8 cellular contexts compared by ENCODE assay signal in the genomic region with DNA sequence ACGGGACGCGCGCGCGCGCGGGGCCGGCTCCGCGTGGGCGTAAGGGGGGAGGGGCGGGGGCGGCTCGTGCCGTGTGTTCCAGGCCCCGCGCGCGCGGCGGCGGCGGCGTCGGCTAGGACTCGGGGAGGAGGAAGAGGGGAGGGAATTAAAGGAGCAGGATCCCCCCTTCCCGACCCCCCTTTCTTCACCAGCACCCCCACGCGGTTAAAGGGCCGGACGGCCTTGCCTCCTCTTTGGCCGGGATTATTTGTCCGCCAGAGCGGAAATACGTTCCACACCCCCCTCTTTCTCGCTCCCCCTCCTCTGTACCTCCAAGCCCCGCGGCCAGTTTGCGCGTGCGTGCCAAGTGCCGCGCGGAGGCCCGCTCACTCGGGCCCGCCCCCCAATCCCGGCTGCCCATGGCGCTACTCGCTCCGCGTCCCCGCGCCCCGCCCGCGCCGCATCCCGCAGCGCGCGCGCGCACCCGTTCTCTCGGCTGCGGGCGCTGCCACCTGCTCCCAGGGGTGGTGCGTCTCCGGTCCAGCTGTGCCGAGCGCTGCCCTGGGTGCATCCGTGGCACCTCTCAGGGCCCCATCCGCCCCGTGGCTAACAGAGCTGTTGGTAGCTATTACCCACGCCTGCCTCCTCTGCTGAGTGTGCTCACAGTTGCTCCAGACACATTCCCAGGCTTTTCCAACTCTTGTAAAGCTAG. TPM values are rescaled to one million over a fixed set of nuclear protein-coding genes. Genes with fewer than 3 reads are reported as not detected.
DNase-seq lines count a peak whose midpoint lies in the region; ATAC-seq, FAIRE-seq and TF ChIP-seq lines count a peak whose summit lies in the region.

A gene with protein sequence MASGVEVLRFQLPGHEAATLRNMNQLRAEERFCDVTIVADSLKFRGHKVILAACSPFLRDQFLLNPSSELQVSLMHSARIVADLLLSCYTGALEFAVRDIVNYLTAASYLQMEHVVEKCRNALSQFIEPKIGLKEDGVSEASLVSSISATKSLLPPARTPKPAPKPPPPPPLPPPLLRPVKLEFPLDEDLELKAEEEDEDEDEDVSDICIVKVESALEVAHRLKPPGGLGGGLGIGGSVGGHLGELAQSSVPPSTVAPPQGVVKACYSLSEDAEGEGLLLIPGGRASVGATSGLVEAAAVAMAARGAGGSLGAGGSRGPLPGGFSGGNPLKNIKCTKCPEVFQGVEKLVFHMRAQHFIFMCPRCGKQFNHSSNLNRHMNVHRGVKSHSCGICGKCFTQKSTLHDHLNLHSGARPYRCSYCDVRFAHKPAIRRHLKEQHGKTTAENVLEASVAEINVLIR (minus strand): TSS at position 134 of the 691 bp plus-strand sequence. CDS start 781 bp downstream, outside the sequence.

- H3K4me1 Mint-ChIP-seq in H9, result peaks cover 27 to 43% of the 10 kb centered on the region in 2 experiments
- H3K4me1 Mint-ChIP-seq in osteocyte (ENCODE audit: unreplicated experiment), result peaks cover 21% of the 10 kb centered on the region

- no peak within 1 kb of the TSS for H2BK120ac ChIP-seq in H9 (ENCODE audit: low read depth, low read length, poor library complexity, severe bottlenecking)

- H3K23me2 ChIP-seq in H9 (ENCODE audit: insufficient read length, low read depth, low read length, poor library complexity, severe bottlenecking), result peaks cover 7% of the 10 kb centered on the region

- peak within 1 kb of the TSS; percentile 72 for H3K4me2 ChIP-seq in H9 (ENCODE audit: insufficient read depth, insufficient read length, low read length)
- H3K4me2 ChIP-seq in SU-DHL-6 (ENCODE audit: low read depth, low read length, poor library complexity, severe bottlenecking), result peak within 1 kb of the TSS; percentile 65

- TF ChIP-seq CTCF in D721Med (IDR thresholded peaks at IDR 0.05; ENCODE audit: insufficient read depth, missing control alignments) (no peak), H9 (conservative IDR thresholded peaks at IDR 0.05) (no peak), SU-DHL-6 (IDR thresholded peaks at IDR 0.05; ENCODE audit: insufficient read depth, low read length, poor library complexity, severe bottlenecking) (no peak), osteocyte (IDR thresholded peaks at IDR 0.05) (no peak), testis (IDR thresholded peaks at IDR 0.05) (no peak)

- WGBS in H9 (ENCODE audit: extremely low coverage, insufficient read length, low lambda C conversion rate), result no CpG with 5 or more reads among the region's 77 CpGs
- 0 to 1% methylated on average over 26 to 52 of the region's 77 CpGs for WGBS in testis, 2 donors

- H2BK20ac ChIP-seq in H9 (ENCODE audit: low read depth, low read length, poor library complexity, severe bottlenecking), result no peak within 1 kb of the TSS

- H3K27ac ChIP-seq in H9 (ENCODE audit: insufficient read length, low read depth, low read length) (no peak within 1 kb of the TSS), SU-DHL-6 (ENCODE audit: low read depth, low read length) (peak within 1 kb of the TSS; percentile 71), testis (peak within 1 kb of the TSS; percentile 75 to 83)

- no peak within 1 kb of the TSS for H4K8ac ChIP-seq in H9 (replicated peaks; ENCODE audit: insufficient read length, low read depth, low read length)

- H3K56ac ChIP-seq in H9 (ENCODE audit: insufficient read length, low read depth, low read length), result no peak within 1 kb of the TSS

- H2BK5ac ChIP-seq in H9 (ENCODE audit: insufficient read length, low read length), result no peak within 1 kb of the TSS

- H3K4me3 ChIP-seq in SU-DHL-6 (ENCODE audit: insufficient read depth, low read length, poor library complexity, severe bottlenecking), result peak within 1 kb of the TSS; percentile 63
- peak within 1 kb of the TSS; percentile 58 to 64 for H3K4me3 ChIP-seq in testis

- H3K14ac ChIP-seq in H9 (ENCODE audit: insufficient read depth, low read length), result peak within 1 kb of the TSS; percentile 49; the same call in 1 of the 2 replicates

- H3K4me3 Mint-ChIP-seq in H9, result peak within 1 kb of the TSS; percentile 66 to 83
- peak within 1 kb of the TSS; percentile 82 for H3K4me3 Mint-ChIP-seq in osteocyte (ENCODE audit: unreplicated experiment)

- H3K9me3 ChIP-seq in H9 (ENCODE audit: control insufficient read depth, low read depth, low read length) (no peaks in the 10 kb centered on the region), SU-DHL-6 (ENCODE audit: insufficient read depth, low read length) (no peaks in the 10 kb centered on the region), testis (no peaks in the 10 kb centered on the region)

- no peak within 1 kb of the TSS for H2BK12ac ChIP-seq in H9 (ENCODE audit: insufficient read length, low read depth, low read length)

- no peak within 1 kb of the TSS for H3K4ac ChIP-seq in H9 (ENCODE audit: low read depth, low read length)

- H2AFZ ChIP-seq in H9 (ENCODE audit: low read length) (no peak within 1 kb of the TSS), SU-DHL-6 (ENCODE audit: low read depth, low read length, severe bottlenecking) (peak within 1 kb of the TSS; percentile 81)

- no peaks in the 10 kb centered on the region for H3K9me2 ChIP-seq in SU-DHL-6 (replicated peaks; ENCODE audit: insufficient read depth, low read length)

- H4K20me1 ChIP-seq in H9 (ENCODE audit: control insufficient read depth, insufficient read depth, insufficient read length), result no peaks in the 10 kb centered on the region
- no peaks in the 10 kb centered on the region for H4K20me1 ChIP-seq in SU-DHL-6 (ENCODE audit: low read depth, low read length)

- peak; percentile 85 for ATAC-seq in Right ventricle myocardium inferior

- no peak within 1 kb of the TSS for H4K91ac ChIP-seq in H9 (ENCODE audit: insufficient read length, low read depth, low read length)

- peak within 1 kb of the TSS; percentile 35 to 80 (median 70); a peak in 6 of 7 replicates for H3K27ac Mint-ChIP-seq in H9
- peak within 1 kb of the TSS; percentile 90 for H3K27ac Mint-ChIP-seq in osteocyte (ENCODE audit: unreplicated experiment)

- no peak for FAIRE-seq in D721Med (lab: Jason Lieb, UNC)

- peaks cover 6 to 11% (median 11%) of the 10 kb centered on the region in 3 experiments for H3K36me3 Mint-ChIP-seq in H9 (ENCODE audit: insufficient read depth in 1 of 3, low read depth in 3 of 3)
- H3K36me3 Mint-ChIP-seq in osteocyte (ENCODE audit: unreplicated experiment), result peaks cover 1% of the 10 kb centered on the region

- peaks cover 49% of the 10 kb centered on the region for H3F3A ChIP-seq in SU-DHL-6 (ENCODE audit: insufficient read depth)

- intact Hi-C loops in Right ventricle myocardium inferior (cut with DNase I) (loop anchor here (1.0 to 5.0 kb wide), 2 partner anchors 55 to 282 kb away; a partner anchor contains a TSS), testis (cut with DNase I; ENCODE audit: low total_unique reads) (no loop called here)

- peak within 1 kb of the TSS; percentile 41 for H3K18ac ChIP-seq in H9 (ENCODE audit: insufficient read length, low read depth, low read length)

- H3K9ac ChIP-seq in H9 (ENCODE audit: extremely low read depth, insufficient read length, low read length) (peak within 1 kb of the TSS; percentile 17), SU-DHL-6 (ENCODE audit: low read length) (peak within 1 kb of the TSS; percentile 63)

- no peak within 1 kb of the TSS for H3T11ph ChIP-seq in H9 (ENCODE audit: low read length)

- H3K9me3 Mint-ChIP-seq in H9, result no peaks in the 10 kb centered on the region; a peak in 1 of 5 replicates
- H3K9me3 Mint-ChIP-seq in osteocyte (ENCODE audit: unreplicated experiment), result no peaks in the 10 kb centered on the region

- H2AK5ac ChIP-seq in H9 (ENCODE audit: insufficient read length, low read length), result no peak within 1 kb of the TSS

- DNase-seq in D721Med (ENCODE audit: insufficient read length, low spot score), result peak; percentile 89
- peak; percentile 94 for DNase-seq in H9
- DNase-seq in NCI-H1417 (lab: John Stamatoyannopoulos, UW), result peak; percentile 91 to 99 (median 97)
- DNase-seq in activated naive CD8-positive, alpha-beta T cell treated with anti-CD3 and anti-CD28 coated beads, Interleukin-2, amount 50 U/mL, for 16 hours (ENCODE audit: low read depth, low spot score), result peak; percentile 67
- peak; percentile 93 for DNase-seq in Right ventricle myocardium inferior (ENCODE audit: missing footprints)
- DNase-seq in osteocyte (ENCODE audit: extremely low spot score, unreplicated experiment), result peak; percentile 98
- peak; percentile 94 for DNase-seq in testis

- no peak within 1 kb of the TSS for H3K23ac ChIP-seq in H9 (ENCODE audit: insufficient read length, low read depth, low read length)

- H3K27me3 ChIP-seq in H9 (ENCODE audit: insufficient read depth, low read length) (no peaks in the 10 kb centered on the region), SU-DHL-6 (ENCODE audit: low read length) (0 out of 2 replicates have a peak, but pooled peaks cover 3% of the 10 kb centered on the region), testis (no peaks in the 10 kb centered on the region)

- no peak within 1 kb of the TSS for H4K5ac ChIP-seq in H9 (ENCODE audit: insufficient read length, low read depth, low read length)

- H3K79me2 ChIP-seq in H9 (ENCODE audit: insufficient read depth, low read length) (no peaks in the 10 kb centered on the region), SU-DHL-6 (ENCODE audit: insufficient read depth, low read length) (no peaks in the 10 kb centered on the region; the same call in 1 of the 2 replicates)

- no peaks in the 10 kb centered on the region; the same call in 1 of the 2 replicates for H3K27me3 Mint-ChIP-seq in H9 (ENCODE audit: low read depth)
- H3K27me3 Mint-ChIP-seq in osteocyte (ENCODE audit: unreplicated experiment), result peaks cover 4% of the 10 kb centered on the region

- no peak for TF ChIP-seq POLR2A in testis (IDR thresholded peaks at IDR 0.05)

- H3K4me1 ChIP-seq in H9 (ENCODE audit: insufficient read depth, low read length) (no peaks in the 10 kb centered on the region; the same call in 1 of the 2 replicates), testis (peaks cover 49% of the 10 kb centered on the region)

- H3K79me1 ChIP-seq in H9 (ENCODE audit: insufficient read depth, low read depth, low read length, poor library complexity, severe bottlenecking), result no peaks in the 10 kb centered on the region

- H2BK15ac ChIP-seq in H9 (ENCODE audit: low read depth, low read length), result no peak within 1 kb of the TSS

- H3K36me3 ChIP-seq in SU-DHL-6 (ENCODE audit: low read length) (no peaks in the 10 kb centered on the region), testis (ENCODE audit: low read depth, missing control alignments) (no peaks in the 10 kb centered on the region)

RNA-seq across cellular contexts. Expression of the gene that starts here (rescaled TPM):
- 31.0 and 32.7 TPM in 2 replicates for total RNA-seq in H9 (2021)
- 3.2 TPM for total RNA-seq in Right ventricle myocardium inferior
- total RNA-seq in osteocyte, result 8.3 and 8.8 TPM in 2 replicates
- total RNA-seq in testis, result 1 to 10 TPM; 5.3 to 5.6 TPM
- 6.3 TPM for polyA plus RNA-seq in testis (ENCODE audit: insufficient read depth, low read depth, low replicate concordance)
